Comparison of ENCODE assay signal across 8 cellular contexts in genomic region chr3:187745201-187746058, GRCh38. TPM values are rescaled to one million over a fixed set of nuclear protein-coding genes. Genes with fewer than 3 reads are reported as not detected.
DNase-seq lines count a peak whose midpoint lies in the region; ATAC-seq and TF ChIP-seq lines count a peak whose summit lies in the region.

Gene BCL6, minus strand, starts transcription at chr3:187745468. Its CDS starts 11,775 bp downstream, at chr3:187733693.

- H3K4me1 Mint-ChIP-seq in CD8-positive, alpha-beta T cell (ENCODE audit: low read depth): peaks cover 77% of the 10 kb centered on the region
- peaks cover 35 to 62% of the 10 kb centered on the region in 2 donors for H3K4me1 Mint-ChIP-seq in effector memory CD8-positive, alpha-beta T cell (ENCODE audit: low read depth in 2 of 2)

- DNase-seq in CD8-positive, alpha-beta T cell: peak; percentile 71 to 90 (median 83)
- peak; percentile 93 for DNase-seq in NT2/D1 (ENCODE audit: low read depth, low spot score)
- peak in 2 of 3 experiments; percentile 71 to 75 for DNase-seq in activated CD8-positive, alpha-beta memory T cell treated with anti-CD3 and anti-CD28 coated beads for 48 hours (ENCODE audit: low read depth in 2 of 3, low spot score in 2 of 3)
- peak; percentile 82 to 91 (median 82) for DNase-seq in effector memory CD8-positive, alpha-beta T cell
- peak; percentile 99 for DNase-seq in medulla oblongata (ENCODE audit: extremely low spot score)
- peak; percentile 71 to 81 (median 76) for DNase-seq in stimulated activated CD4-positive, alpha-beta T cell treated with anti-CD3 and anti-CD28 coated beads, TNF-alpha, amount 100 ng/mL, for 4 hours (ENCODE audit: low read depth in 3 of 3)

- H3K27me3 Mint-ChIP-seq in CD8-positive, alpha-beta T cell (ENCODE audit: low read depth): no peaks in the 10 kb centered on the region
- no peaks in the 10 kb centered on the region for H3K27me3 Mint-ChIP-seq in effector memory CD8-positive, alpha-beta T cell

- H3K9ac ChIP-seq in HUES6 (ENCODE audit: low read length) (peak within 1 kb of the TSS; percentile 99), NT2/D1 (ENCODE audit: insufficient read length, low read depth) (peak within 1 kb of the TSS; percentile 88)

- H3K27ac Mint-ChIP-seq in CD8-positive, alpha-beta T cell: peak within 1 kb of the TSS; percentile 100
- H3K27ac Mint-ChIP-seq in effector memory CD8-positive, alpha-beta T cell: peak within 1 kb of the TSS; percentile 98 to 99

- no peaks in the 10 kb centered on the region for H3K36me3 ChIP-seq in CD8-positive, alpha-beta T cell (ENCODE audit: insufficient read depth, low read length)
- H3K36me3 ChIP-seq in HUES6 (ENCODE audit: control insufficient read depth, insufficient read depth, low read length) (no peaks in the 10 kb centered on the region), NT2/D1 (ENCODE audit: insufficient read depth, insufficient read length, low read length) (no peaks in the 10 kb centered on the region)

- H3K4me3 ChIP-seq in CD8-positive, alpha-beta T cell (ENCODE audit: low read depth, low read length): peak within 1 kb of the TSS; percentile 89
- peak within 1 kb of the TSS; percentile 88 for H3K4me3 ChIP-seq in HUES6 (ENCODE audit: low read depth, low read length)
- peak within 1 kb of the TSS; percentile 74 for H3K4me3 ChIP-seq in NT2/D1 (ENCODE audit: insufficient read length, low read depth)

- H3K4me1 ChIP-seq in CD8-positive, alpha-beta T cell (ENCODE audit: insufficient read depth, low read length): peaks cover 38% of the 10 kb centered on the region
- H3K4me1 ChIP-seq in HUES6 (ENCODE audit: control insufficient read depth, insufficient read depth, low read length) (peaks cover 39% of the 10 kb centered on the region), NT2/D1 (ENCODE audit: insufficient read depth, insufficient read length) (no peaks in the 10 kb centered on the region)

- peak; percentile 64 for ATAC-seq in CD8-positive, alpha-beta T cell
- peak; percentile 60 for ATAC-seq in GM21423 (IDR thresholded peaks at IDR 0.05; ENCODE audit: unreplicated experiment)
- peak; percentile 63 for ATAC-seq in effector memory CD8-positive, alpha-beta T cell (replicated peaks)

- TF ChIP-seq CTCF in CD8-positive, alpha-beta T cell (IDR thresholded peaks at IDR 0.05): no peak

- H3K27ac ChIP-seq in CD8-positive, alpha-beta T cell (ENCODE audit: low read depth, low read length): peak within 1 kb of the TSS; percentile 98
- H3K27ac ChIP-seq in HUES6 (ENCODE audit: low read depth, low read length): peak within 1 kb of the TSS; percentile 100

- no peaks in the 10 kb centered on the region for H3K27me3 ChIP-seq in CD8-positive, alpha-beta T cell (ENCODE audit: insufficient read depth, low read length)
- H3K27me3 ChIP-seq in HUES6 (ENCODE audit: control insufficient read depth, insufficient read depth, low read length) (peaks cover 17% of the 10 kb centered on the region), NT2/D1 (ENCODE audit: insufficient read depth, insufficient read length) (peaks cover 41% of the 10 kb centered on the region)

- peaks cover 21% of the 10 kb centered on the region for H3K36me3 Mint-ChIP-seq in CD8-positive, alpha-beta T cell
- peaks cover 49% of the 10 kb centered on the region for H3K36me3 Mint-ChIP-seq in effector memory CD8-positive, alpha-beta T cell (ENCODE audit: insufficient read depth)

- POLR2A ChIA-PET in CD8-positive, alpha-beta T cell (lab: Charles Lee): interaction anchor here (0.6 to 2.1 kb wide), 20 partner anchors 53 to 1566 kb away, joined by 3 to 8 read pairs (median 3); no protein-coding TSS in a partner anchor

- peak within 1 kb of the TSS; percentile 94 for H3K4me3 Mint-ChIP-seq in CD8-positive, alpha-beta T cell
- peak within 1 kb of the TSS; percentile 97 to 99 for H3K4me3 Mint-ChIP-seq in effector memory CD8-positive, alpha-beta T cell

- CTCF ChIA-PET in CD8-positive, alpha-beta T cell (lab: Charles Lee): interaction anchor here (0.7 to 9.2 kb wide), 19 partner anchors 9 to 1403 kb away, joined by 3 to 118 read pairs (median 3); no protein-coding TSS in a partner anchor

- intact Hi-C loops in CD8-positive, alpha-beta T cell (cut with DNase I, micrococcal nuclease): loop anchor here (1.0 to 10.0 kb wide), 9 partner anchors 32 to 1579 kb away; partner anchors contain the start of gene LPP (in 2 of the 2)

- no peaks in the 10 kb centered on the region for H3K9me3 Mint-ChIP-seq in CD8-positive, alpha-beta T cell
- no peaks in the 10 kb centered on the region for H3K9me3 Mint-ChIP-seq in effector memory CD8-positive, alpha-beta T cell

- no peaks in the 10 kb centered on the region for H3K9me3 ChIP-seq in CD8-positive, alpha-beta T cell (ENCODE audit: low read length)
- no peaks in the 10 kb centered on the region for H3K9me3 ChIP-seq in HUES6 (ENCODE audit: control insufficient read depth, insufficient read depth, low read depth, low read length)
- no peaks in the 10 kb centered on the region for H3K9me3 ChIP-seq in NT2/D1 (ENCODE audit: insufficient read depth, low read length)

RNA-seq across cellular contexts. Expression of gene BCL6, which starts in this region (rescaled TPM):
- total RNA-seq in CD8-positive, alpha-beta T cell: 10 to 100 TPM; 89.2 to 93.1 TPM

Comparison
In these comparisons a context has a peak if more than half of its experiments do, and no peak if none do; other contexts are left out.
1. Peak in every context shown above with its lines: DNase-seq, ATAC-seq, H3K4me3 ChIP-seq and H3K27ac ChIP-seq.